ENCODE assay signal across 9 cellular contexts in the genomic region with DNA sequence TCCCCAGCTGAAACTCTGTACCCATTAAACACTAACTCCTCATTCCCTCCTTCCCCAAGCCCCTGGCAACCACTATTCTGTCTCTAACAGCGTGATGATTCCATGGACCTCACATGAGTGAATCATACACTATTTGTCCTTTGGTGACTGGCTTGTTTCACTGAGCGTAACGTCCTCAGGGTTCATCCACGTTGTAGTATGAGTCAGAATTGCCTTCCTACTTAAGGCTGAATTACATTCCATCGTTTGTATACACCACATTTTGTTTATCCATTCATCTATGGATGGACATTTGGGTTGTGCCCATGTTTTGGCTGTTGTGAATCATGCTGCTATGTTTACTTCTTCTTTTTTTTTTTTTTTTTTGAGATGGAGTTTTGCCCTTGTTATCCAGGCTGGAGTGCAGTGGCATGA. TPM values are rescaled to one million over a fixed set of nuclear protein-coding genes. Genes with fewer than 3 reads are reported as not detected.
A peak's percentile ranks its signal among the peaks of the same experiment; 100 is the strongest.
DNase-seq lines count a peak whose midpoint lies in the region; ATAC-seq and TF ChIP-seq lines count a peak whose summit lies in the region.
"Had no signal": no experiment of that assay in that cellular context is flagged by ENCODE, and none has a peak within 500 bp of the region (broad histone marks: within the 10 kb centered on the region; RNA-seq: fewer than 3 reads in every experiment).

No MANE protein-coding gene starts in this region.

- TF ChIP-seq CTCF in astrocyte of the cerebellum (IDR thresholded peaks at IDR 0.05; ENCODE audit: low read depth, low read length, missing control alignments), result no peak
- TF ChIP-seq CTCF in kidney epithelial cell (IDR thresholded peaks at IDR 0.05; ENCODE audit: insufficient read depth, low read length, poor library complexity, severe bottlenecking), result no peak

- in situ Hi-C loops in astrocyte of the cerebellum (cut with HindIII; ENCODE audit: low sequenced_read_pairs), result loop anchor here (10.0 kb wide), 1 partner anchor 59 kb away; no protein-coding TSS in a partner anchor

- no peak overlapping the region for H3K4me3 Mint-ChIP-seq in activated CD8-positive, alpha-beta memory T cell treated with anti-CD3 and anti-CD28 coated beads, Interleukin-2, amount 10 ng/mL, durations not matched to agents 7 days and 5 days

- peaks cover 15% of the 10 kb centered on the region for H3K27me3 Mint-ChIP-seq in activated CD8-positive, alpha-beta memory T cell treated with anti-CD3 and anti-CD28 coated beads, Interleukin-2, amount 10 ng/mL, durations not matched to agents 7 days and 5 days

- no peak overlapping the region for H3K4me3 ChIP-seq in ACC112 (ENCODE audit: low read depth, low read length)
- H3K4me3 ChIP-seq in astrocyte of the cerebellum (ENCODE audit: low read depth, low read length), result no peak overlapping the region
- no peak overlapping the region for H3K4me3 ChIP-seq in kidney epithelial cell (ENCODE audit: low read depth, low read length)
- H3K4me3 ChIP-seq: BLaER1 had no signal

- CTCF ChIA-PET in activated CD8-positive, alpha-beta memory T cell treated with anti-CD3 and anti-CD28 coated beads, Interleukin-2, amount 10 ng/mL, durations not matched to agents 7 days and 5 days (lab: Charles Lee), result no interaction called here

- no peak for ATAC-seq in GM21367 (IDR thresholded peaks at IDR 0.05; ENCODE audit: unreplicated experiment)
- no peak for ATAC-seq in HG02852 (IDR thresholded peaks at IDR 0.05; ENCODE audit: unreplicated experiment)
- ATAC-seq in activated CD8-positive, alpha-beta memory T cell treated with anti-CD3 and anti-CD28 coated beads, Interleukin-2, amount 10 ng/mL, durations not matched to agents 7 days and 5 days, result no peak

- H3K9me3 Mint-ChIP-seq in activated CD8-positive, alpha-beta memory T cell treated with anti-CD3 and anti-CD28 coated beads, Interleukin-2, amount 10 ng/mL, durations not matched to agents 7 days and 5 days (ENCODE audit: low read depth), result no peaks in the 10 kb centered on the region

- H3K27ac ChIP-seq in ACC112 (ENCODE audit: low read depth, low read length), result peak overlapping the region; percentile 97
- H3K27ac ChIP-seq: BLaER1 had no signal

- H3K4me1 Mint-ChIP-seq in activated CD8-positive, alpha-beta memory T cell treated with anti-CD3 and anti-CD28 coated beads, Interleukin-2, amount 10 ng/mL, durations not matched to agents 7 days and 5 days, result no peaks in the 10 kb centered on the region

- H3K36me3 ChIP-seq in ACC112 (ENCODE audit: insufficient read depth, low read length), result no peaks in the 10 kb centered on the region
- no peaks in the 10 kb centered on the region for H3K36me3 ChIP-seq in kidney epithelial cell (ENCODE audit: control insufficient read depth, insufficient read depth, low read length)
- H3K36me3 ChIP-seq: BLaER1 had no signal

- peaks cover 28% of the 10 kb centered on the region for H3K4me1 ChIP-seq in ACC112 (ENCODE audit: control insufficient read depth, insufficient read depth, low read length, unreplicated experiment)

- no peaks in the 10 kb centered on the region for H3K79me2 ChIP-seq in ACC112 (ENCODE audit: control insufficient read depth, insufficient read depth, low read length, unreplicated experiment)

- no peaks in the 10 kb centered on the region for H3K36me3 Mint-ChIP-seq in activated CD8-positive, alpha-beta memory T cell treated with anti-CD3 and anti-CD28 coated beads, Interleukin-2, amount 10 ng/mL, durations not matched to agents 7 days and 5 days

- no peak overlapping the region for H3K27ac Mint-ChIP-seq in activated CD8-positive, alpha-beta memory T cell treated with anti-CD3 and anti-CD28 coated beads, Interleukin-2, amount 10 ng/mL, durations not matched to agents 7 days and 5 days

- H3K27me3 ChIP-seq in ACC112 (ENCODE audit: insufficient read depth, low read length) (no peaks in the 10 kb centered on the region), kidney epithelial cell (ENCODE audit: control insufficient read depth, insufficient read depth, low read length) (no peaks in the 10 kb centered on the region)
- H3K27me3 ChIP-seq: BLaER1 had no signal

- DNase-seq in HT-29 (ENCODE audit: low spot score), result peak; percentile 59
- peak; percentile 86 for DNase-seq in astrocyte of the cerebellum (ENCODE audit: low read depth)
- peak; percentile 98 for DNase-seq in kidney epithelial cell (ENCODE audit: low read depth)
- DNase-seq in germinal center (ENCODE audit: low spot score), result no peak
- DNase-seq in activated CD8-positive, alpha-beta memory T cell treated with anti-CD3 and anti-CD28 coated beads, Interleukin-2, amount 10 ng/mL, durations not matched to agents 7 days and 5 days, result no peak

- H2AFZ ChIP-seq in ACC112 (ENCODE audit: low read length, unreplicated experiment), result no peak overlapping the region

RNA-seq across cellular contexts. Expression of a gene that starts 19.6 kb away (rescaled TPM):
- total RNA-seq in HT-29 (2014; rRNA removed; shearing (Covaris generic)), result 37.0 and 45.9 TPM in 2 replicates
- 7.5 and 9.6 TPM in 2 replicates for total RNA-seq in kidney epithelial cell
- 1 to 10 TPM; 2.1 to 8.6 TPM for total RNA-seq in activated CD8-positive, alpha-beta memory T cell treated with anti-CD3 and anti-CD28 coated beads, Interleukin-2, amount 10 ng/mL, durations not matched to agents 7 days and 5 days

Comparison
In these comparisons a context has a peak if more than half of its experiments do, and no peak if none do; other contexts are left out.
1. DNase-seq: peak in HT-29 (single experiment), astrocyte of the cerebellum (single experiment) and kidney epithelial cell (single experiment); none in germinal center (single experiment) and activated CD8-positive, alpha-beta memory T cell treated with anti-CD3 and anti-CD28 coated beads, Interleukin-2, amount 10 ng/mL, durations not matched to agents 7 days and 5 days (single experiment).